9 cellular contexts compared by ENCODE assay signal in genomic region chr12:82326905-82327503, GRCh38. TPM values are rescaled to one million over a fixed set of nuclear protein-coding genes. Genes with fewer than 3 reads are reported as not detected.
DNase-seq lines count a peak whose midpoint lies in the region; ATAC-seq and TF ChIP-seq lines count a peak whose summit lies in the region.
"Had no signal": no experiment of that assay in that cellular context is flagged by ENCODE, and none has a peak within 500 bp of the region (broad histone marks: within the 10 kb centered on the region; RNA-seq: fewer than 3 reads in every experiment).

No MANE protein-coding gene starts in this region.

- H3F3A ChIP-seq in OCI-LY1 (ENCODE audit: insufficient read depth, low read length) = no peaks in the 10 kb centered on the region

- H3K79me2 ChIP-seq in OCI-LY1 (ENCODE audit: insufficient read depth, low read length) = no peaks in the 10 kb centered on the region

- no peak overlapping the region for H3K27ac Mint-ChIP-seq in activated T-helper 1 cell treated with anti-CD3 and anti-CD28 coated beads, Interleukin-12 subunit alpha, Interleukin-12 subunit beta, Interleukin-2, Interleukin-4 antibody, amounts not matched to agents 30 ng/mL and 10 ng/mL and 1 ng/mL, durations not matched to agents 14 hours and 24 hours and 36 hours
- H3K27ac Mint-ChIP-seq: CD4-positive, CD25-positive, alpha-beta regulatory T cell had no signal

- 18% methylated on average over 1 of the region's 1 CpG for WGBS in esophagus muscularis mucosa

- peaks cover 3% of the 10 kb centered on the region for H3K27me3 Mint-ChIP-seq in activated T-helper 1 cell treated with anti-CD3 and anti-CD28 coated beads, Interleukin-12 subunit alpha, Interleukin-12 subunit beta, Interleukin-2, Interleukin-4 antibody, amounts not matched to agents 30 ng/mL and 10 ng/mL and 1 ng/mL, durations not matched to agents 14 hours and 24 hours and 36 hours (ENCODE audit: insufficient read depth)
- H3K27me3 Mint-ChIP-seq: CD4-positive, CD25-positive, alpha-beta regulatory T cell had no signal

- intact Hi-C loops in esophagus muscularis mucosa (cut with DNase I) = loop anchor here (5.0 kb wide), 1 partner anchor 685 kb away; no protein-coding TSS in a partner anchor
- intact Hi-C loops in activated T-helper 1 cell treated with anti-CD3 and anti-CD28 coated beads, Interleukin-12 subunit alpha, Interleukin-12 subunit beta, Interleukin-2, Interleukin-4 antibody, amounts not matched to agents 30 ng/mL and 10 ng/mL and 1 ng/mL, durations not matched to agents 14 hours and 24 hours and 36 hours (cut with micrococcal nuclease) = loop anchor here (1.0 kb wide), 1 partner anchor 683 kb away; no protein-coding TSS in a partner anchor

- TF ChIP-seq EP300 in esophagus muscularis mucosa (IDR thresholded peaks at IDR 0.05) = no peak

- H3K9ac ChIP-seq in OCI-LY1 (ENCODE audit: low read length) = no peak overlapping the region

- H3K27ac ChIP-seq in OCI-LY1 (ENCODE audit: low read depth, low read length, poor library complexity, severe bottlenecking) (no peak overlapping the region), esophagus muscularis mucosa (replicated peaks in 1 of 4) (no peak overlapping the region), substantia nigra (ENCODE audit: low read depth, low read length, poor library complexity, severe bottlenecking) (no peak overlapping the region)

- H3K36me3 ChIP-seq in OCI-LY1 (ENCODE audit: insufficient read depth, low read length) (no peaks in the 10 kb centered on the region), esophagus muscularis mucosa (no peaks in the 10 kb centered on the region)

- TF ChIP-seq POLR2A in esophagus muscularis mucosa (IDR thresholded peaks at IDR 0.05; ENCODE audit: low read depth) = no peak

- peak; percentile 78 for ATAC-seq in HG03354 (IDR thresholded peaks at IDR 0.05; ENCODE audit: poor library complexity, severe bottlenecking, unreplicated experiment)

- no peaks in the 10 kb centered on the region for H3K36me3 Mint-ChIP-seq in activated T-helper 1 cell treated with anti-CD3 and anti-CD28 coated beads, Interleukin-12 subunit alpha, Interleukin-12 subunit beta, Interleukin-2, Interleukin-4 antibody, amounts not matched to agents 30 ng/mL and 10 ng/mL and 1 ng/mL, durations not matched to agents 14 hours and 24 hours and 36 hours (ENCODE audit: low read depth)
- H3K36me3 Mint-ChIP-seq: CD4-positive, CD25-positive, alpha-beta regulatory T cell had no signal

- no peak overlapping the region for H3K4me2 ChIP-seq in OCI-LY1 (ENCODE audit: low read length)

- H3K4me1 ChIP-seq in OCI-LY1 (ENCODE audit: insufficient read depth, low read length, severe bottlenecking) (no peaks in the 10 kb centered on the region), esophagus muscularis mucosa (no peaks in the 10 kb centered on the region)

- H2AFZ ChIP-seq in OCI-LY1 (ENCODE audit: low read length) = no peak overlapping the region

- H3K9me3 Mint-ChIP-seq in activated T-helper 1 cell treated with anti-CD3 and anti-CD28 coated beads, Interleukin-12 subunit alpha, Interleukin-12 subunit beta, Interleukin-2, Interleukin-4 antibody, amounts not matched to agents 30 ng/mL and 10 ng/mL and 1 ng/mL, durations not matched to agents 14 hours and 24 hours and 36 hours = no peaks in the 10 kb centered on the region
- H3K9me3 Mint-ChIP-seq: CD4-positive, CD25-positive, alpha-beta regulatory T cell had no signal

- H3K9me3 ChIP-seq in OCI-LY1 (ENCODE audit: low read length) (no peaks in the 10 kb centered on the region), esophagus muscularis mucosa (no peaks in the 10 kb centered on the region)

- H3K27me3 ChIP-seq in OCI-LY1 (ENCODE audit: insufficient read depth, low read length) (no peaks in the 10 kb centered on the region), esophagus muscularis mucosa (no peaks in the 10 kb centered on the region)

- H3K4me3 Mint-ChIP-seq in activated T-helper 1 cell treated with anti-CD3 and anti-CD28 coated beads, Interleukin-12 subunit alpha, Interleukin-12 subunit beta, Interleukin-2, Interleukin-4 antibody, amounts not matched to agents 30 ng/mL and 10 ng/mL and 1 ng/mL, durations not matched to agents 14 hours and 24 hours and 36 hours = no peak overlapping the region
- H3K4me3 Mint-ChIP-seq: CD4-positive, CD25-positive, alpha-beta regulatory T cell had no signal

- H3K9me2 ChIP-seq in OCI-LY1 (ENCODE audit: low read depth, low read length) = no peaks in the 10 kb centered on the region

- H3K4me3 ChIP-seq in OCI-LY1 (ENCODE audit: low read depth, low read length, poor library complexity, severe bottlenecking) (no peak overlapping the region), esophagus muscularis mucosa (no peak overlapping the region)

- DNase-seq in NCI-H2029 treated with DMSO at 0.1 percent for 48 hours (lab: John Stamatoyannopoulos, UW) (peak; percentile 14), NCI-H2029 (lab: John Stamatoyannopoulos, UW) (no peak), esophagus muscularis mucosa (ENCODE audit: extremely low spot score) (no peak), stromal cell of bone marrow (ENCODE audit: low read depth) (peak; percentile 22), substantia nigra (lab: John Stamatoyannopoulos, UW) (no peak)
- no peak for DNase-seq in activated T-helper 1 cell treated with anti-CD3 and anti-CD28 coated beads, Interleukin-12 subunit alpha, Interleukin-12 subunit beta, Interleukin-2, Interleukin-4 antibody, amounts not matched to agents 30 ng/mL and 10 ng/mL and 1 ng/mL, durations not matched to agents 14 hours and 24 hours and 36 hours (ENCODE audit: low spot score)

- no peaks in the 10 kb centered on the region for H4K20me1 ChIP-seq in OCI-LY1 (ENCODE audit: insufficient read depth, low read length)

- no peaks in the 10 kb centered on the region for H3K4me1 Mint-ChIP-seq in activated T-helper 1 cell treated with anti-CD3 and anti-CD28 coated beads, Interleukin-12 subunit alpha, Interleukin-12 subunit beta, Interleukin-2, Interleukin-4 antibody, amounts not matched to agents 30 ng/mL and 10 ng/mL and 1 ng/mL, durations not matched to agents 14 hours and 24 hours and 36 hours (ENCODE audit: low read depth)
- H3K4me1 Mint-ChIP-seq: CD4-positive, CD25-positive, alpha-beta regulatory T cell had no signal

- TF ChIP-seq CTCF in OCI-LY1 (IDR thresholded peaks at IDR 0.05; ENCODE audit: low read length) = peak; percentile 47; the same call in 1 of the 2 replicates
- peak; percentile 40 to 52 (median 44) for TF ChIP-seq CTCF in esophagus muscularis mucosa (IDR thresholded peaks at IDR 0.05)

RNA-seq across cellular contexts. Expression of gene CCDC59, which starts 31.2 kb away (rescaled TPM):
- 10 to 100 TPM; 29.5 to 72.4 (median 46.9) TPM for total RNA-seq in esophagus muscularis mucosa
- 84.7 and 101 TPM in 2 replicates for total RNA-seq in activated T-helper 1 cell treated with anti-CD3 and anti-CD28 coated beads, Interleukin-12 subunit alpha, Interleukin-12 subunit beta, Interleukin-2, Interleukin-4 antibody, amounts not matched to agents 30 ng/mL and 10 ng/mL and 1 ng/mL, durations not matched to agents 14 hours and 24 hours and 36 hours

RNA-seq across cellular contexts. Expression of gene METTL25, which starts 31.3 kb away (rescaled TPM):
- 10 to 100 TPM; 15.2 to 29.9 (median 22.0) TPM for total RNA-seq in esophagus muscularis mucosa
- total RNA-seq in activated T-helper 1 cell treated with anti-CD3 and anti-CD28 coated beads, Interleukin-12 subunit alpha, Interleukin-12 subunit beta, Interleukin-2, Interleukin-4 antibody, amounts not matched to agents 30 ng/mL and 10 ng/mL and 1 ng/mL, durations not matched to agents 14 hours and 24 hours and 36 hours = 6.9 and 8.4 TPM in 2 replicates

Comparison
In these comparisons a context has a peak if more than half of its experiments do, and no peak if none do; other contexts are left out.
1. DNase-seq: peak in NCI-H2029 treated with DMSO at 0.1 percent for 48 hours (single experiment) and stromal cell of bone marrow (single experiment); none in NCI-H2029 (single experiment), esophagus muscularis mucosa (single experiment), substantia nigra (0 of 49) and activated T-helper 1 cell treated with anti-CD3 and anti-CD28 coated beads, Interleukin-12 subunit alpha, Interleukin-12 subunit beta, Interleukin-2, Interleukin-4 antibody, amounts not matched to agents 30 ng/mL and 10 ng/mL and 1 ng/mL, durations not matched to agents 14 hours and 24 hours and 36 hours (single experiment).